In genomic region chr17:64661731-64661980, GRCh38 we compare ENCODE assay signal across 8 cellular contexts. TPM values are rescaled to one million over a fixed set of nuclear protein-coding genes. Genes with fewer than 3 reads are reported as not detected.
A peak's percentile ranks its signal among the peaks of the same experiment; 100 is the strongest.
DNase-seq lines count a peak whose midpoint lies in the region; ATAC-seq lines count a peak whose summit lies in the region.

No MANE protein-coding gene starts in this region.

- H3K4me1 ChIP-seq in CD4-positive, CD25-positive, alpha-beta regulatory T cell (ENCODE audit: control insufficient read depth, insufficient read depth, low read length, poor library complexity, severe bottlenecking), result peaks cover 18% of the 10 kb centered on the region
- peaks cover 13% of the 10 kb centered on the region for H3K4me1 ChIP-seq in HAP-1
- H3K4me1 ChIP-seq in rectal smooth muscle tissue (ENCODE audit: control insufficient read depth, insufficient read depth, low read length), result peaks cover 2% of the 10 kb centered on the region

- peaks cover 26 to 50% (median 38%) of the 10 kb centered on the region in 4 donors for H3K4me1 Mint-ChIP-seq in CD4-positive, CD25-positive, alpha-beta regulatory T cell
- peaks cover 35% of the 10 kb centered on the region for H3K4me1 Mint-ChIP-seq in activated CD4-positive, alpha-beta memory T cell treated with anti-CD3 and anti-CD28 coated beads for 36 hours (ENCODE audit: low read depth)

- ATAC-seq in CD4-positive, CD25-positive, alpha-beta regulatory T cell (ENCODE audit: low read depth in 2 of 2), result no peak
- ATAC-seq in GM18858 (IDR thresholded peaks at IDR 0.05; ENCODE audit: unreplicated experiment), result no peak

- H3K9me3 ChIP-seq in CD4-positive, CD25-positive, alpha-beta regulatory T cell (ENCODE audit: control insufficient read depth in 2 of 2, low read length in 2 of 2), result no peaks in the 10 kb centered on the region
- H3K9me3 ChIP-seq in HAP-1, result no peaks in the 10 kb centered on the region

- no peaks in the 10 kb centered on the region for H3K36me3 ChIP-seq in CD4-positive, CD25-positive, alpha-beta regulatory T cell (ENCODE audit: control insufficient read depth, insufficient read depth, low read length)
- H3K36me3 ChIP-seq in HAP-1 (replicated peaks), result no peaks in the 10 kb centered on the region; the same call in 1 of the 2 replicates
- no peaks in the 10 kb centered on the region for H3K36me3 ChIP-seq in rectal smooth muscle tissue (ENCODE audit: control insufficient read depth, insufficient read depth, low read length)

- H3K4me3 Mint-ChIP-seq in CD4-positive, CD25-positive, alpha-beta regulatory T cell, result peak overlapping the region; percentile 95 to 97 (median 97)
- H3K4me3 Mint-ChIP-seq in activated CD4-positive, alpha-beta memory T cell treated with anti-CD3 and anti-CD28 coated beads for 36 hours, result peak overlapping the region; percentile 95

- H3K27ac ChIP-seq in CD4-positive, CD25-positive, alpha-beta regulatory T cell (ENCODE audit: insufficient read depth, low read length, poor library complexity, severe bottlenecking), result no peak overlapping the region
- peak overlapping the region; percentile 70 for H3K27ac ChIP-seq in rectal smooth muscle tissue (ENCODE audit: low read depth, low read length)

- no peaks in the 10 kb centered on the region for H3K9me3 Mint-ChIP-seq in CD4-positive, CD25-positive, alpha-beta regulatory T cell
- H3K9me3 Mint-ChIP-seq in activated CD4-positive, alpha-beta memory T cell treated with anti-CD3 and anti-CD28 coated beads for 36 hours, result no peaks in the 10 kb centered on the region

- intact Hi-C loops in activated CD4-positive, alpha-beta memory T cell treated with anti-CD3 and anti-CD28 coated beads for 36 hours (cut with micrococcal nuclease), result loop anchor here (10.0 kb wide), 1 partner anchor 53 kb away; no protein-coding TSS in a partner anchor

- H3K4me3 ChIP-seq in CD4-positive, CD25-positive, alpha-beta regulatory T cell (ENCODE audit: low read depth, low read length), result peak overlapping the region; percentile 64
- H3K4me3 ChIP-seq in HAP-1 (peak overlapping the region; percentile 62), rectal smooth muscle tissue (ENCODE audit: low read length) (peak overlapping the region; percentile 76)

- in situ Hi-C loops in HAP-1 (cut with MboI; ENCODE audit: low sequenced_read_pairs), result no loop called here

- peaks cover 5% of the 10 kb centered on the region for H3K36me3 Mint-ChIP-seq in CD4-positive, CD25-positive, alpha-beta regulatory T cell
- peaks cover 8% of the 10 kb centered on the region for H3K36me3 Mint-ChIP-seq in activated CD4-positive, alpha-beta memory T cell treated with anti-CD3 and anti-CD28 coated beads for 36 hours

- H3K27me3 Mint-ChIP-seq in CD4-positive, CD25-positive, alpha-beta regulatory T cell, result peaks cover 9% of the 10 kb centered on the region
- no peaks in the 10 kb centered on the region for H3K27me3 Mint-ChIP-seq in activated CD4-positive, alpha-beta memory T cell treated with anti-CD3 and anti-CD28 coated beads for 36 hours

- H3K9ac ChIP-seq in rectal smooth muscle tissue (ENCODE audit: low read length), result peak overlapping the region; percentile 73

- POLR2A ChIA-PET in activated CD4-positive, alpha-beta memory T cell treated with anti-CD3 and anti-CD28 coated beads for 36 hours (lab: Charles Lee), result interaction anchor here (0.5 to 1.3 kb wide), 7 partner anchors 45 to 163 kb away, joined by 3 to 6 read pairs (median 3); partner anchors contain the start of genes CEP95 and DDX5

- DNase-seq in CD4-positive, CD25-positive, alpha-beta regulatory T cell, result no peak
- DNase-seq in HAP-1 (ENCODE audit: low spot score in 2 of 2), result no peak
- no peak for DNase-seq in activated CD4-positive, alpha-beta memory T cell treated with anti-CD3 and anti-CD28 coated beads for 36 hours
- DNase-seq in globus pallidus (ENCODE audit: low spot score), result peak; percentile 25
- no peak for DNase-seq in SHP77 treated with DMSO at 0.1 percent for 48 hours (lab: John Stamatoyannopoulos, UW)
- no peak for DNase-seq in NCI-H2107 treated with DMSO at 0.1 percent for 48 hours (lab: John Stamatoyannopoulos, UW; ENCODE audit: unreplicated experiment)

- CTCF ChIA-PET in activated CD4-positive, alpha-beta memory T cell treated with anti-CD3 and anti-CD28 coated beads for 36 hours (lab: Charles Lee), result interaction anchor here (1.4 kb wide), 1 partner anchor 12 kb away, joined by 6 read pairs; no protein-coding TSS in a partner anchor

- H3K27me3 ChIP-seq in CD4-positive, CD25-positive, alpha-beta regulatory T cell (ENCODE audit: control insufficient read depth, insufficient read depth, low read length), result no peaks in the 10 kb centered on the region
- H3K27me3 ChIP-seq in HAP-1 (ENCODE audit: low read depth) (no peaks in the 10 kb centered on the region), rectal smooth muscle tissue (ENCODE audit: control insufficient read depth, insufficient read depth, low read length) (no peaks in the 10 kb centered on the region)

- peak overlapping the region; percentile 90 to 94 (median 94) for H3K27ac Mint-ChIP-seq in CD4-positive, CD25-positive, alpha-beta regulatory T cell
- H3K27ac Mint-ChIP-seq in activated CD4-positive, alpha-beta memory T cell treated with anti-CD3 and anti-CD28 coated beads for 36 hours, result peak overlapping the region; percentile 90

RNA-seq across cellular contexts. Expression of gene SMURF2, which starts 0.5 kb away (rescaled TPM):
- 18.7 TPM for total RNA-seq in CD4-positive, CD25-positive, alpha-beta regulatory T cell
- polyA plus RNA-seq in CD4-positive, CD25-positive, alpha-beta regulatory T cell, result 1 to 10 TPM; 4.0 to 4.9 (median 4.4) TPM
- 10 to 100 TPM; 11.5 to 12.1 TPM for total RNA-seq in activated CD4-positive, alpha-beta memory T cell treated with anti-CD3 and anti-CD28 coated beads for 36 hours
